In the genomic region with DNA sequence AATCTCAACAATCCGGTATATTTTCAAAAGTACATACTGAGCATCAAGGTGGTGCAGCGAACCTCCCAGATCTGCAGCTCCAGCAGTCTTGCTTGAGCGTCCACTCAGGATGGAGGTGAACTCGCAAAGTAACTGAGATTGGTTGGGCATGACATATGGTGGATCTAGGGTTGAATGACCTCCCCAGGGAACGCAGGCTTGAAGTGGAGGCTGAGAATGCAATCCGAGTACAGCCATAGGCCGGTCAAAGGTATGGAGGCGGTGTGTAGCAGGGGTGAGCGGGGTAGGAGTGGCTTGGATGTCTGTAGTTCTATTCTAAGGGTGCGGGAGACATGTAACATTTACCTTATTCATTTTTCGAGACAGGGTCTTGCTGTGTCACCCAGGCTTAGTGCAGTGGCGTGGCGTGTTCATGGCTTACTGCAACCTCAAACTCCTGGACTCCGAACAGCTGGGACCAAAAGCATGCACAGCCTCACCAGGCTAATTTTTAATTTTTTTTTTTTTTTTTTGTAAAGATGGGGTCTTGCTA, we compare ENCODE assay signal across 1 cellular context.
TF ChIP-seq lines count a peak whose summit lies in the region.

No MANE protein-coding gene starts in this region.

TF ChIP-seq in HepG2, 621 proteins besides CTCF, POLR2A, EP300 and RAD21 (continued from another document and continues in another):
- TF ChIP-seq, protein P1, sequence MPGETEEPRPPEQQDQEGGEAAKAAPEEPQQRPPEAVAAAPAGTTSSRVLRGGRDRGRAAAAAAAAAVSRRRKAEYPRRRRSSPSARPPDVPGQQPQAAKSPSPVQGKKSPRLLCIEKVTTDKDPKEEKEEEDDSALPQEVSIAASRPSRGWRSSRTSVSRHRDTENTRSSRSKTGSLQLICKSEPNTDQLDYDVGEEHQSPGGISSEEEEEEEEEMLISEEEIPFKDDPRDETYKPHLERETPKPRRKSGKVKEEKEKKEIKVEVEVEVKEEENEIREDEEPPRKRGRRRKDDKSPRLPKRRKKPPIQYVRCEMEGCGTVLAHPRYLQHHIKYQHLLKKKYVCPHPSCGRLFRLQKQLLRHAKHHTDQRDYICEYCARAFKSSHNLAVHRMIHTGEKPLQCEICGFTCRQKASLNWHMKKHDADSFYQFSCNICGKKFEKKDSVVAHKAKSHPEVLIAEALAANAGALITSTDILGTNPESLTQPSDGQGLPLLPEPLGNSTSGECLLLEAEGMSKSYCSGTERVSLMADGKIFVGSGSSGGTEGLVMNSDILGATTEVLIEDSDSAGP (CRISPR knock-in tag; IDR thresholded peaks at IDR 0.05; ENCODE audit: borderline replicate concordance): peak; percentile 1; the same call in 1 of the 2 replicates
- TF ChIP-seq, protein P2, sequence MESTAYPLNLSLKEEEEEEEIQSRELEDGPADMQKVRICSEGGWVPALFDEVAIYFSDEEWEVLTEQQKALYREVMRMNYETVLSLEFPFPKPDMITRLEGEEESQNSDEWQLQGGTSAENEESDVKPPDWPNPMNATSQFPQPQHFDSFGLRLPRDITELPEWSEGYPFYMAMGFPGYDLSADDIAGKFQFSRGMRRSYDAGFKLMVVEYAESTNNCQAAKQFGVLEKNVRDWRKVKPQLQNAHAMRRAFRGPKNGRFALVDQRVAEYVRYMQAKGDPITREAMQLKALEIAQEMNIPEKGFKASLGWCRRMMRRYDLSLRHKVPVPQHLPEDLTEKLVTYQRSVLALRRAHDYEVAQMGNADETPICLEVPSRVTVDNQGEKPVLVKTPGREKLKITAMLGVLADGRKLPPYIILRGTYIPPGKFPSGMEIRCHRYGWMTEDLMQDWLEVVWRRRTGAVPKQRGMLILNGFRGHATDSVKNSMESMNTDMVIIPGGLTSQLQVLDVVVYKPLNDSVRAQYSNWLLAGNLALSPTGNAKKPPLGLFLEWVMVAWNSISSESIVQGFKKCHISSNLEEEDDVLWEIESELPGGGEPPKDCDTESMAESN (CRISPR knock-in tag; conservative IDR thresholded peaks at IDR 0.05): no peak
- TF ChIP-seq, protein P3, sequence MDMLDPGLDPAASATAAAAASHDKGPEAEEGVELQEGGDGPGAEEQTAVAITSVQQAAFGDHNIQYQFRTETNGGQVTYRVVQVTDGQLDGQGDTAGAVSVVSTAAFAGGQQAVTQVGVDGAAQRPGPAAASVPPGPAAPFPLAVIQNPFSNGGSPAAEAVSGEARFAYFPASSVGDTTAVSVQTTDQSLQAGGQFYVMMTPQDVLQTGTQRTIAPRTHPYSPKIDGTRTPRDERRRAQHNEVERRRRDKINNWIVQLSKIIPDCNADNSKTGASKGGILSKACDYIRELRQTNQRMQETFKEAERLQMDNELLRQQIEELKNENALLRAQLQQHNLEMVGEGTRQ (IDR thresholded peaks at IDR 0.05; ENCODE audit: low read depth, low read length): no peak
- TF ChIP-seq, protein P3 (CRISPR knock-in tag; IDR thresholded peaks at IDR 0.05; ENCODE audit: borderline replicate concordance): no peak
- TF ChIP-seq, protein P4, sequence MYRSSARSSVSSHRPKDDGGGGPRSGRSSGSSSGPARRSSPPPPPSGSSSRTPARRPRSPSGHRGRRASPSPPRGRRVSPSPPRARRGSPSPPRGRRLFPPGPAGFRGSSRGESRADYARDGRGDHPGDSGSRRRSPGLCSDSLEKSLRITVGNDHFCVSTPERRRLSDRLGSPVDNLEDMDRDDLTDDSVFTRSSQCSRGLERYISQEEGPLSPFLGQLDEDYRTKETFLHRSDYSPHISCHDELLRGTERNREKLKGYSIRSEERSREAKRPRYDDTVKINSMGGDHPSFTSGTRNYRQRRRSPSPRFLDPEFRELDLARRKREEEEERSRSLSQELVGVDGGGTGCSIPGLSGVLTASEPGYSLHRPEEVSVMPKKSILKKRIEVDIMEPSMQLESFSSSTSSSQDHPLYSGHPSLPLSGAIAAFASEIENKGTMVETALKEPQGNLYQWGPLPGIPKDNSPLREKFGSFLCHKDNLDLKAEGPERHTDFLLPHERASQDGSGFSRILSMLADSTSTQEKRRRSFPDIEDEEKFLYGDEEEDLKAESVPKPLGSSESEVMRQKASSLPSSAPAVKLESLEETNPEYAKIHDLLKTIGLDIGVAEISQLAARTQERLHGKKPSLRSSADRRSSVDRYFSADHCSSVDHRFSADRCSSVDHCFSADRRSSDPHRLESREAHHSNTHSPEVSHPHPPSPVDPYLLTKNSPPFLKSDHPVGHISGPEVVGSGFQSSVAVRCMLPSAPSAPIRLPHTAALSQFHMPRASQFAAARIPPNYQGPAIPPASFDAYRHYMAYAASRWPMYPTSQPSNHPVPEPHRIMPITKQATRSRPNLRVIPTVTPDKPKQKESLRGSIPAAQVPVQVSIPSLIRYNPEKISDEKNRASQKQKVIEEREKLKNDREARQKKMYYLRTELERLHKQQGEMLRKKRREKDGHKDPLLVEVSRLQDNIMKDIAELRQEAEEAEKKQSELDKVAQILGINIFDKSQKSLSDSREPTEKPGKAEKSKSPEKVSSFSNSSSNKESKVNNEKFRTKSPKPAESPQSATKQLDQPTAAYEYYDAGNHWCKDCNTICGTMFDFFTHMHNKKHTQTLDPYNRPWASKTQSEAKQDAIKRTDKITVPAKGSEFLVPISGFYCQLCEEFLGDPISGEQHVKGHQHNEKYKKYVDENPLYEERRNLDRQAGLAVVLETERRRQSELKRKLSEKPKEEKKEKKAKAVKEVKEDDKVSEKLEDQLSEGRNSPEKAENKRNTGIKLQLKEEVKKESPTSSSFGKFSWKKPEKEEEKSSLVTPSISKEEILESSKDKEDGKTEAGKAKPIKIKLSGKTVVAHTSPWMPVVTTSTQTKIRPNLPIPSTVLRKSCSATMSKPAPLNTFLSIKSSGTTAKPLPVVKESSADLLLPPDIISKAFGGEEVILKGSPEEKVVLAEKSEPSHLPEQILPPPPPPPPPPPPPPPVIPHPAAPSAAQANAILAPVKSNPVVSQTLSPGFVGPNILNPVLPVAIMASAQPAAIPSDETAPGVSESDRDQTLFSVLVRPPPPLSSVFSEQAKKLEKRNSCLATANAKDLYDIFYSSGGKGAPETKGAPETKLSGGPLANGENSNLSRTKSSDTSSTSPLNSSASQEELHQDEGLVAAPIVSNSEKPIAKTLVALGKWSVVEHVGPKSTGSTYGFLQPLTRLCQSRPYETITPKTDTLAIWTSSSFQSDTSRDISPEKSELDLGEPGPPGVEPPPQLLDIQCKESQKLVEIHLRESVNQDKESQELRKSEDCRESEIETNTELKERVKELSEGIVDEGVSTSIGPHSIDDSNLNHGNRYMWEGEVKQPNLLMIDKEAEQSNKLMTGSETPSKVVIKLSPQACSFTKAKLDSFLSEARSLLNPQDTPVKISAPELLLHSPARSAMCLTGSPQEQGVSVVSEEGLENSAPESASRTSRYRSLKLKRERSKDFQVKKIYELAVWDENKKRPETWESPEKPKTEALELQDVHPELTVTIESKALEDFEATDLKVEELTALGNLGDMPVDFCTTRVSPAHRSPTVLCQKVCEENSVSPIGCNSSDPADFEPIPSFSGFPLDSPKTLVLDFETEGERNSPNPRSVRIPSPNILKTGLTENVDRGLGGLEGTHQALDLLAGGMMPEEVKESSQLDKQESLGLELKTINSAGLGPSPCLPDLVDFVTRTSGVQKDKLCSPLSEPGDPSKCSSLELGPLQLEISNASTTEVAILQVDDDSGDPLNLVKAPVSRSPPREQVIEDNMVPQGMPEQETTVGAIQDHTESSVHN (CRISPR knock-in tag; IDR thresholded peaks at IDR 0.05): no peak
- TF ChIP-seq ZNF841 (CRISPR knock-in tag; IDR thresholded peaks at IDR 0.05; ENCODE audit: borderline replicate concordance): no peak
- TF ChIP-seq MEIS2 (CRISPR knock-in tag; IDR thresholded peaks at IDR 0.05): no peak
- no peak for TF ChIP-seq ZNF607 (CRISPR knock-in tag; IDR thresholded peaks at IDR 0.05; ENCODE audit: borderline replicate concordance)
- TF ChIP-seq NONO (IDR thresholded peaks at IDR 0.05): no peak
- peak; percentile 44; the same call in 1 of the 2 replicates for TF ChIP-seq NONO (CRISPR knock-in tag; conservative IDR thresholded peaks at IDR 0.05)
- TF ChIP-seq, protein P5, sequence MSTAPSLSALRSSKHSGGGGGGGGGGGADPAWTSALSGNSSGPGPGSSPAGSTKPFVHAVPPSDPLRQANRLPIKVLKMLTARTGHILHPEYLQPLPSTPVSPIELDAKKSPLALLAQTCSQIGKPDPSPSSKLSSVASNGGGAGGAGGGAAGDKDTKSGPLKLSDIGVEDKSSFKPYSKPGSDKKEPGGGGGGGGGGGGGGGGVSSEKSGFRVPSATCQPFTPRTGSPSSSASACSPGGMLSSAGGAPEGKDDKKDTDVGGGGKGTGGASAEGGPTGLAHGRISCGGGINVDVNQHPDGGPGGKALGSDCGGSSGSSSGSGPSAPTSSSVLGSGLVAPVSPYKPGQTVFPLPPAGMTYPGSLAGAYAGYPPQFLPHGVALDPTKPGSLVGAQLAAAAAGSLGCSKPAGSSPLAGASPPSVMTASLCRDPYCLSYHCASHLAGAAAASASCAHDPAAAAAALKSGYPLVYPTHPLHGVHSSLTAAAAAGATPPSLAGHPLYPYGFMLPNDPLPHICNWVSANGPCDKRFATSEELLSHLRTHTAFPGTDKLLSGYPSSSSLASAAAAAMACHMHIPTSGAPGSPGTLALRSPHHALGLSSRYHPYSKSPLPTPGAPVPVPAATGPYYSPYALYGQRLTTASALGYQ (CRISPR knock-in tag; IDR thresholded peaks at IDR 0.05): no peak
- no peak for TF ChIP-seq NFIC (IDR thresholded peaks at IDR 0.05; ENCODE audit: low read length)
- TF ChIP-seq, protein P6, sequence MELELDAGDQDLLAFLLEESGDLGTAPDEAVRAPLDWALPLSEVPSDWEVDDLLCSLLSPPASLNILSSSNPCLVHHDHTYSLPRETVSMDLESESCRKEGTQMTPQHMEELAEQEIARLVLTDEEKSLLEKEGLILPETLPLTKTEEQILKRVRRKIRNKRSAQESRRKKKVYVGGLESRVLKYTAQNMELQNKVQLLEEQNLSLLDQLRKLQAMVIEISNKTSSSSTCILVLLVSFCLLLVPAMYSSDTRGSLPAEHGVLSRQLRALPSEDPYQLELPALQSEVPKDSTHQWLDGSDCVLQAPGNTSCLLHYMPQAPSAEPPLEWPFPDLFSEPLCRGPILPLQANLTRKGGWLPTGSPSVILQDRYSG (CRISPR knock-in tag; IDR thresholded peaks at IDR 0.05): no peak
- peak; percentile 61; the same call in 1 of the 2 replicates for TF ChIP-seq HOXA9 (CRISPR knock-in tag; IDR thresholded peaks at IDR 0.05; ENCODE audit: borderline replicate concordance)
- TF ChIP-seq, protein P7, sequence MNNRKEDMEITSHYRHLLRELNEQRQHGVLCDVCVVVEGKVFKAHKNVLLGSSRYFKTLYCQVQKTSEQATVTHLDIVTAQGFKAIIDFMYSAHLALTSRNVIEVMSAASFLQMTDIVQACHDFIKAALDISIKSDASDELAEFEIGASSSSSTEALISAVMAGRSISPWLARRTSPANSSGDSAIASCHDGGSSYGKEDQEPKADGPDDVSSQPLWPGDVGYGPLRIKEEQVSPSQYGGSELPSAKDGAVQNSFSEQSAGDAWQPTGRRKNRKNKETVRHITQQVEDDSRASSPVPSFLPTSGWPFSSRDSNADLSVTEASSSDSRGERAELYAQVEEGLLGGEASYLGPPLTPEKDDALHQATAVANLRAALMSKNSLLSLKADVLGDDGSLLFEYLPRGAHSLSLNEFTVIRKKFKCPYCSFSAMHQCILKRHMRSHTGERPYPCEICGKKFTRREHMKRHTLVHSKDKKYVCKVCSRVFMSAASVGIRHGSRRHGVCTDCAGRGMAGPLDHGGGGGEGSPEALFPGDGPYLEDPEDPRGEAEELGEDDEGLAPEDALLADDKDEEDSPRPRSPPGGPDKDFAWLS (CRISPR knock-in tag; IDR thresholded peaks at IDR 0.05; ENCODE audit: borderline replicate concordance): no peak
- TF ChIP-seq, protein P8, sequence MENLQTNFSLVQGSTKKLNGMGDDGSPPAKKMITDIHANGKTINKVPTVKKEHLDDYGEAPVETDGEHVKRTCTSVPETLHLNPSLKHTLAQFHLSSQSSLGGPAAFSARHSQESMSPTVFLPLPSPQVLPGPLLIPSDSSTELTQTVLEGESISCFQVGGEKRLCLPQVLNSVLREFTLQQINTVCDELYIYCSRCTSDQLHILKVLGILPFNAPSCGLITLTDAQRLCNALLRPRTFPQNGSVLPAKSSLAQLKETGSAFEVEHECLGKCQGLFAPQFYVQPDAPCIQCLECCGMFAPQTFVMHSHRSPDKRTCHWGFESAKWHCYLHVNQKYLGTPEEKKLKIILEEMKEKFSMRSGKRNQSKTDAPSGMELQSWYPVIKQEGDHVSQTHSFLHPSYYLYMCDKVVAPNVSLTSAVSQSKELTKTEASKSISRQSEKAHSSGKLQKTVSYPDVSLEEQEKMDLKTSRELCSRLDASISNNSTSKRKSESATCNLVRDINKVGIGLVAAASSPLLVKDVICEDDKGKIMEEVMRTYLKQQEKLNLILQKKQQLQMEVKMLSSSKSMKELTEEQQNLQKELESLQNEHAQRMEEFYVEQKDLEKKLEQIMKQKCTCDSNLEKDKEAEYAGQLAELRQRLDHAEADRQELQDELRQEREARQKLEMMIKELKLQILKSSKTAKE (CRISPR knock-in tag; IDR thresholded peaks at IDR 0.05; ENCODE audit: borderline replicate concordance): 0 out of 2 replicates have a peak, but pooled peaks have one; percentile 15
- no peak for TF ChIP-seq EED (CRISPR knock-in tag; IDR thresholded peaks at IDR 0.05)
- TF ChIP-seq ZNF431 (CRISPR knock-in tag; IDR thresholded peaks at IDR 0.05; ENCODE audit: borderline replicate concordance, low read depth): no peak
- no peak for TF ChIP-seq SNRNP70 (IDR thresholded peaks at IDR 0.05; ENCODE audit: low read depth, low read length)
- TF ChIP-seq FOXC1 (CRISPR knock-in tag; IDR thresholded peaks at IDR 0.05; ENCODE audit: borderline replicate concordance): no peak
- TF ChIP-seq CENPT (CRISPR knock-in tag; IDR thresholded peaks at IDR 0.05; ENCODE audit: low read depth): no peak
- TF ChIP-seq SOX13 (IDR thresholded peaks at IDR 0.05): no peak
- TF ChIP-seq SOX13 (CRISPR knock-in tag; conservative IDR thresholded peaks at IDR 0.05 in 1 of 2, IDR thresholded peaks at IDR 0.05 in 1 of 2): no peak
- TF ChIP-seq ZNF232 (CRISPR knock-in tag; IDR thresholded peaks at IDR 0.05; ENCODE audit: borderline replicate concordance): no peak
- no peak for TF ChIP-seq HMG20A (CRISPR knock-in tag; IDR thresholded peaks at IDR 0.05; ENCODE audit: borderline replicate concordance)
- no peak for TF ChIP-seq ZNF274 (CRISPR knock-in tag; IDR thresholded peaks at IDR 0.05)
- TF ChIP-seq SMAD3 (CRISPR knock-in tag; IDR thresholded peaks at IDR 0.05): no peak
- TF ChIP-seq SMAD1 (CRISPR knock-in tag; IDR thresholded peaks at IDR 0.05; ENCODE audit: borderline replicate concordance, low read depth): no peak
- TF ChIP-seq MAFK (conservative IDR thresholded peaks at IDR 0.05 in 1 of 2, IDR thresholded peaks at IDR 0.05 in 1 of 2; ENCODE audit: low read length in 2 of 2): no peak
- TF ChIP-seq TMF1 (CRISPR knock-in tag; IDR thresholded peaks at IDR 0.05; ENCODE audit: low read depth): no peak
- TF ChIP-seq PRMT3 (CRISPR knock-in tag; IDR thresholded peaks at IDR 0.05; ENCODE audit: borderline replicate concordance, low read depth): no peak
- no peak for TF ChIP-seq MBNL3 (CRISPR knock-in tag; conservative IDR thresholded peaks at IDR 0.05)
